In genomic region chr1:29239142-29239541, GRCh38 we compare ENCODE assay signal across 11 cellular contexts. TPM values are rescaled to one million over a fixed set of nuclear protein-coding genes. Genes with fewer than 3 reads are reported as not detected.
A peak's percentile ranks its signal among the peaks of the same experiment; 100 is the strongest.
DNase-seq lines count a peak whose midpoint lies in the region; ATAC-seq, FAIRE-seq and TF ChIP-seq lines count a peak whose summit lies in the region.
"Had no signal": no experiment of that assay in that cellular context is flagged by ENCODE, and none has a peak within 500 bp of the region (broad histone marks: within the 10 kb centered on the region; RNA-seq: fewer than 3 reads in every experiment).

No MANE protein-coding gene starts in this region.

- H2AFZ ChIP-seq in mammary epithelial cell (ENCODE audit: low read depth, low read length) = peak overlapping the region; percentile 19

- H3K27me3 ChIP-seq in mammary epithelial cell (ENCODE audit: insufficient read depth, low read length) = no peaks in the 10 kb centered on the region

- H4K20me1 ChIP-seq in mammary epithelial cell (ENCODE audit: insufficient read depth, low read length) = no peaks in the 10 kb centered on the region

- H3K4me1 ChIP-seq in mammary epithelial cell (ENCODE audit: insufficient read depth, low read length) = peaks cover 42% of the 10 kb centered on the region

- FAIRE-seq in HTR-8/SVneo (lab: Jason Lieb, UNC) (no peak), GM12892 (lab: Jason Lieb, UNC) (no peak)

- 0% methylated on average over 5 of the region's 7 CpGs for WGBS in mammary epithelial cell (ENCODE audit: low coverage, missing lambda C conversion rate)

- no peak overlapping the region for H3K4me3 ChIP-seq in AG10803 (ENCODE audit: low read length)
- H3K4me3 ChIP-seq in mammary epithelial cell (replicated peaks in 1 of 3; ENCODE audit: insufficient read depth in 1 of 3, low read depth in 2 of 3, low read length in 3 of 3) = peak overlapping the region in 2 of 3 experiments; percentile 14 to 71

- no peak for TF ChIP-seq CTCF in AG10803 (conservative IDR thresholded peaks at IDR 0.05; ENCODE audit: low read length)
- TF ChIP-seq CTCF in mammary epithelial cell (conservative IDR thresholded peaks at IDR 0.05 in 1 of 2, IDR thresholded peaks at IDR 0.05 in 1 of 2; ENCODE audit: extremely low read depth in 1 of 2, insufficient read depth in 1 of 2, low read depth in 1 of 2, low read length in 2 of 2) = no peak

- H3K36me3 ChIP-seq in mammary epithelial cell (ENCODE audit: insufficient read depth, low read length) = no peaks in the 10 kb centered on the region

- dilution Hi-C loops in mammary epithelial cell (cut with HindIII; ENCODE audit: low sequenced_read_pairs) = loop anchor here (25.0 kb wide), 1 partner anchor 473 kb away; no protein-coding TSS in a partner anchor

- DNase-seq in AG10803 (ENCODE audit: low read depth) (peak; percentile 61), HTR-8/SVneo (ENCODE audit: insufficient read length, low spot score) (peak; percentile 38), mammary epithelial cell (peak; percentile 86), myocyte (ENCODE audit: low read depth) (peak; percentile 50), GM12892 (ENCODE audit: insufficient read length) (no peak), NCI-H748 treated with DMSO at 0.1 percent for 48 hours (lab: John Stamatoyannopoulos, UW) (no peak)
- DNase-seq in activated CD4-positive, alpha-beta T cell treated with anti-CD3 and anti-CD28 coated beads, Interleukin-2, amount 50 U/mL, for 48 hours = no peak
- DNase-seq: activated T-cell treated with anti-CD3 and anti-CD28 coated beads, Interleukin-2, amount 50 U/mL, for 48 hours; HCEC 1CT; NCI-H2171 had no signal

- H3K79me2 ChIP-seq in mammary epithelial cell (ENCODE audit: insufficient read depth, low read length) = peaks cover 61% of the 10 kb centered on the region

- CTCF ChIA-PET in mammary epithelial cell (lab: Charles Lee; ENCODE audit: low non-redundant PET) = no interaction called here

- peak overlapping the region; percentile 100 for H3K4me2 ChIP-seq in mammary epithelial cell (ENCODE audit: insufficient read depth, low read depth, low read length)

- H3K9me3 ChIP-seq in mammary epithelial cell (replicated peaks; ENCODE audit: insufficient read depth, low read length) = no peaks in the 10 kb centered on the region

- in situ Hi-C loops in mammary epithelial cell (cut with MboI; ENCODE audit: low sequenced_read_pairs in 2 of 2) = loop anchor here (10.0 to 25.0 kb wide), 5 partner anchors 223 to 1476 kb away; partner anchors contain the start of gene MATN1 (in 1 of the 2)

- no peak for TF ChIP-seq POLR2A in GM12892 (IDR thresholded peaks at IDR 0.05; ENCODE audit: low read depth, low read length)

- no TSS peak for BruUV-seq in mammary epithelial cell (replicated peaks; lab: Mats Ljungman, UMichigan)

- ATAC-seq in HG03432 (IDR thresholded peaks at IDR 0.05; ENCODE audit: unreplicated experiment) = no peak

- intact Hi-C loops in mammary epithelial cell (cut with micrococcal nuclease) = loop anchor here (2.0 to 10.0 kb wide), 7 partner anchors 20 to 1138 kb away; no protein-coding TSS in a partner anchor

- H3K27ac ChIP-seq in mammary epithelial cell (ENCODE audit: insufficient read depth, low read depth, low read length) = peak overlapping the region; percentile 73

- peak overlapping the region; percentile 20 for H3K9ac ChIP-seq in mammary epithelial cell (ENCODE audit: insufficient read depth, low read length)

RNA-seq across cellular contexts. Expression of gene PTPRU, which starts 2.8 kb away (rescaled TPM):
- 10 to 100 TPM; 38.9 to 46.3 TPM for total RNA-seq in mammary epithelial cell
- 29.4 TPM for polyA plus RNA-seq in mammary epithelial cell
- polyA minus RNA-seq in mammary epithelial cell = 53.0 TPM
- total RNA-seq in myocyte = 21.5 and 25.8 TPM in 2 replicates
- polyA plus RNA-seq in myocyte (2012) = 21.4 TPM
- polyA plus RNA-seq in GM12892 (2012; ENCODE audit: missing spikeins) = not detected

RNA-seq across cellular contexts. Expression of gene MECR, which starts 8.4 kb away (rescaled TPM):
- total RNA-seq in mammary epithelial cell (10 to 100 TPM; 28.7 to 35.4 TPM), myocyte (26.8 and 29.7 TPM in 2 replicates)
- 31.3 TPM for polyA plus RNA-seq in mammary epithelial cell
- 41.2 TPM for polyA minus RNA-seq in mammary epithelial cell
- polyA plus RNA-seq in myocyte (2012) = 43.0 TPM
- 27.9 TPM for polyA plus RNA-seq in GM12892 (2012; ENCODE audit: missing spikeins)

RNA-seq across cellular contexts. Expression of gene SRSF4, which starts 57.4 kb away (rescaled TPM):
- total RNA-seq in mammary epithelial cell (10 to 100 TPM; 22.5 to 93.1 TPM), myocyte (56.7 and 62.4 TPM in 2 replicates)
- 42.9 TPM for polyA plus RNA-seq in mammary epithelial cell
- 22.4 TPM for polyA minus RNA-seq in mammary epithelial cell
- 59.6 TPM for polyA plus RNA-seq in myocyte (2012)
- polyA plus RNA-seq in GM12892 (2012; ENCODE audit: missing spikeins) = 62.8 TPM

Comparison
In these comparisons a context has a peak if more than half of its experiments do, and no peak if none do; other contexts are left out.
1. DNase-seq: peak in AG10803 (single experiment), HTR-8/SVneo (single experiment), mammary epithelial cell (single experiment) and myocyte (single experiment); none in GM12892 (single experiment), NCI-H748 treated with DMSO at 0.1 percent for 48 hours (single experiment) and activated CD4-positive, alpha-beta T cell treated with anti-CD3 and anti-CD28 coated beads, Interleukin-2, amount 50 U/mL, for 48 hours (0 of 2).